ENCODE assay signal across 17 cellular contexts in genomic region chr1:92031281-92032110, GRCh38. TPM values are rescaled to one million over a fixed set of nuclear protein-coding genes. Genes with fewer than 3 reads are reported as not detected.
DNase-seq lines count a peak whose midpoint lies in the region; ATAC-seq and TF ChIP-seq lines count a peak whose summit lies in the region.
"Had no signal": no experiment of that assay in that cellular context is flagged by ENCODE, and none has a peak within 500 bp of the region (broad histone marks: within the 10 kb centered on the region; RNA-seq: fewer than 3 reads in every experiment).

No MANE protein-coding gene starts in this region.

- H3K4me3 Mint-ChIP-seq in nephron progenitor cell, result peak overlapping the region; percentile 2

- H3K4me1 ChIP-seq in DND-41 (ENCODE audit: insufficient read depth, low read length), result peaks cover 35% of the 10 kb centered on the region

- H4K20me1 ChIP-seq in DND-41 (ENCODE audit: insufficient read depth, low read length), result no peaks in the 10 kb centered on the region
- H4K20me1 ChIP-seq: BLaER1 treated with 17β-estradiol and CSF1 and Interleukin-3, amounts not matched to agents 10 nM and 100 nM had no signal

- peaks cover 32% of the 10 kb centered on the region for H3K27me3 Mint-ChIP-seq in nephron progenitor cell (ENCODE audit: low read depth, poor library complexity)

- peak overlapping the region; percentile 96 for H2AFZ ChIP-seq in DND-41 (ENCODE audit: low read depth, low read length)

- peak overlapping the region in 1 of 2 experiments; percentile 75; a peak in 2 of 4 replicates for H3K4me3 ChIP-seq in DND-41 (ENCODE audit: low read depth in 1 of 2, low read length in 2 of 2)
- H3K4me3 ChIP-seq in NB4 (ENCODE audit: low read depth, low read length), result no peak overlapping the region
- H3K4me3 ChIP-seq in dorsolateral prefrontal cortex, result peak overlapping the region in 56 of 59 donors; percentile 4 to 84 (median 75)

- H3K9ac ChIP-seq in DND-41 (ENCODE audit: low read depth, low read length), result peak overlapping the region; percentile 89
- H3K9ac ChIP-seq: BLaER1 treated with 17β-estradiol and CSF1 and Interleukin-3, amounts not matched to agents 10 nM and 100 nM had no signal

- peaks cover 25% of the 10 kb centered on the region for H3K4me1 Mint-ChIP-seq in nephron progenitor cell

- no peak for ATAC-seq in DND-41 (ENCODE audit: insufficient read depth, low read depth)
- no peak for ATAC-seq in left cardiac atrium

- no peaks in the 10 kb centered on the region for H3K79me2 ChIP-seq in DND-41 (ENCODE audit: insufficient read depth, low read length)

- peaks cover 22% of the 10 kb centered on the region for H3K9me3 Mint-ChIP-seq in nephron progenitor cell
- H3K9me3 Mint-ChIP-seq: activated naive CD4-positive, alpha-beta T cell treated with anti-CD3 and anti-CD28 coated beads, Interleukin-2, amount 10 ng/mL, durations not matched to agents 7 days and 5 days had no signal

- H3K27ac Mint-ChIP-seq in nephron progenitor cell, result no peak overlapping the region
- H3K27ac Mint-ChIP-seq: activated naive CD4-positive, alpha-beta T cell treated with anti-CD3 and anti-CD28 coated beads, Interleukin-2, amount 10 ng/mL, durations not matched to agents 7 days and 5 days had no signal

- intact Hi-C loops in dorsolateral prefrontal cortex (cut with DNase I), result no loop called here
- intact Hi-C loops in left cardiac atrium (cut with DNase I), result no loop called here

- H3K27me3 ChIP-seq in DND-41 (ENCODE audit: insufficient read depth, low read length, poor library complexity) (no peaks in the 10 kb centered on the region), dorsolateral prefrontal cortex (no peaks in the 10 kb centered on the region)

- H3K27ac ChIP-seq in DND-41 (ENCODE audit: low read length), result peak overlapping the region; percentile 90
- peak overlapping the region in 58 of 59 donors; percentile 17 to 96 (median 87) for H3K27ac ChIP-seq in dorsolateral prefrontal cortex
- H3K27ac ChIP-seq: BLaER1 treated with 17β-estradiol and CSF1 and Interleukin-3, amounts not matched to agents 10 nM and 100 nM; suprapubic skin had no signal

- DNase-seq in DND-41 (no peak), NB4 (ENCODE audit: low read depth) (peak; percentile 8), dorsolateral prefrontal cortex (no peak), nephron progenitor cell (no peak), COR-L47 (lab: John Stamatoyannopoulos, UW) (no peak), NCI-H1436 treated with DMSO at 0.1 percent for 48 hours (lab: John Stamatoyannopoulos, UW) (no peak), NCI-H510A (lab: John Stamatoyannopoulos, UW) (no peak), left cardiac atrium (no peak)
- DNase-seq: activated T-cell treated with anti-CD3 and anti-CD28 coated beads for 4 hours; NCI-H524; Right ventricle myocardium superior; stimulated activated CD4-positive, alpha-beta T cell treated with anti-CD3 and anti-CD28 coated beads, Interleukin-4, amount 100 ng/mL, for 4 hours had no signal

- H3K9me3 ChIP-seq in DND-41 (ENCODE audit: insufficient read depth, low read length, severe bottlenecking), result no peaks in the 10 kb centered on the region
- H3K9me3 ChIP-seq: suprapubic skin had no signal

- H3K36me3 ChIP-seq in DND-41 (ENCODE audit: insufficient read depth, low read length), result peaks cover 12% of the 10 kb centered on the region; the same call in 1 of the 2 replicates
- H3K36me3 ChIP-seq: BLaER1 treated with 17β-estradiol and CSF1 and Interleukin-3, amounts not matched to agents 10 nM and 100 nM; suprapubic skin had no signal

- no peak for TF ChIP-seq POLR2A in NB4 (IDR thresholded peaks at IDR 0.05; ENCODE audit: extremely low read depth, insufficient read length)

- peaks cover 25% of the 10 kb centered on the region for H3K36me3 Mint-ChIP-seq in nephron progenitor cell (ENCODE audit: low read depth)
- H3K36me3 Mint-ChIP-seq: activated naive CD4-positive, alpha-beta T cell treated with anti-CD3 and anti-CD28 coated beads, Interleukin-2, amount 10 ng/mL, durations not matched to agents 7 days and 5 days had no signal

- TF ChIP-seq CTCF in DND-41 (IDR thresholded peaks at IDR 0.05; ENCODE audit: borderline replicate concordance, extremely low read depth, low read length, poor library complexity, severe bottlenecking) (no peak), NB4 (IDR thresholded peaks at IDR 0.05; ENCODE audit: low read depth, low read length) (no peak), dorsolateral prefrontal cortex (IDR thresholded peaks at IDR 0.05 in 54 of 56, conservative IDR thresholded peaks at IDR 0.05 in 2 of 56; ENCODE audit: low read depth in 1 of 56, partially characterized antibody in 56 of 56) (no peak), nephron progenitor cell (IDR thresholded peaks at IDR 0.05) (no peak)

- H3K4me2 ChIP-seq in DND-41 (ENCODE audit: insufficient read depth, low read length), result peak overlapping the region; percentile 83

RNA-seq across cellular contexts. Expression of gene EPHX4, which starts 1.7 kb away (rescaled TPM):
- total RNA-seq in dorsolateral prefrontal cortex (10 to 100 TPM in 118 of 120 experiments, 1 to 10 TPM in 2; 3.6 to 37.6 (median 22.4) TPM), left cardiac atrium (under 1 TPM in 1 of 2 donors, not detected in 1; 0.15 TPM)
- total RNA-seq: Right ventricle myocardium superior had no signal

RNA-seq across cellular contexts. Expression of gene SETSIP, which starts 43.7 kb away (rescaled TPM):
- total RNA-seq in dorsolateral prefrontal cortex (under 1 TPM in 1 of 120 experiments, not detected in 119; 0.63 TPM), left cardiac atrium (not detected)
- total RNA-seq: lower leg skin; Right ventricle myocardium superior; suprapubic skin; T-helper 1 cell treated with Interleukin-12 subunit alpha and Interleukin-12 subunit beta and Interleukin-4 antibody, amounts not matched to agents 30 ng/mL and 1 ng/mL, for 36 hours had no signal

RNA-seq across cellular contexts. Expression of gene BTBD8, which starts 48.6 kb away (rescaled TPM):
- total RNA-seq in dorsolateral prefrontal cortex, result 100 to 1,000 TPM in 96 of 120 experiments, 10 to 100 TPM in 24; 46.0 to 185 (median 122) TPM
- total RNA-seq in left cardiac atrium, result 1 to 10 TPM; 2.0 to 4.5 TPM

Comparison
In these comparisons a context has a peak if more than half of its experiments do, and no peak if none do; other contexts are left out.
1. RNA of gene EPHX4, which starts 1.7 kb away (total RNA-seq): 3.6 to 37.6 TPM in dorsolateral prefrontal cortex; 0.15 TPM in left cardiac atrium; every median in the first group is over 4 times any median in the second.
2. RNA of gene BTBD8, which starts 48.6 kb away (total RNA-seq): 46.0 to 185 TPM in dorsolateral prefrontal cortex; 2.0 to 4.5 TPM in left cardiac atrium; every median in the first group is over 4 times any median in the second.